In genomic region chr11:116887909-116888556, GRCh38 we compare ENCODE assay signal across 1 cellular context.
TF ChIP-seq lines count a peak whose summit lies in the region.

No MANE protein-coding gene starts in this region.

TF ChIP-seq in IMR-90, 13 proteins besides CTCF, POLR2A, EP300 and RAD21 (continued from another document):
- no peak for TF ChIP-seq ELK1 (IDR thresholded peaks at IDR 0.05; ENCODE audit: borderline replicate concordance, low read depth, low read length)
- no peak for TF ChIP-seq MAZ (IDR thresholded peaks at IDR 0.05; ENCODE audit: borderline replicate concordance, low read depth, low read length)
- no peak for TF ChIP-seq FOS (IDR thresholded peaks at IDR 0.05; ENCODE audit: low read depth, low read length)
- no peak for TF ChIP-seq MXI1 (IDR thresholded peaks at IDR 0.05; ENCODE audit: borderline replicate concordance, low read depth, low read length)
- no peak for TF ChIP-seq BHLHE40 (IDR thresholded peaks at IDR 0.05; ENCODE audit: low read depth, low read length)
- no peak for TF ChIP-seq CHD1 (IDR thresholded peaks at IDR 0.05; ENCODE audit: low read depth, low read length)
- TF ChIP-seq RFX5 (IDR thresholded peaks at IDR 0.05; ENCODE audit: low read depth, low read length), result no peak
- TF ChIP-seq SMC3 (IDR thresholded peaks at IDR 0.05; ENCODE audit: low read depth, low read length), result no peak
